Comparison of ENCODE assay signal across 8 cellular contexts in genomic region chr10:71888623-71889387, GRCh38. TPM values are rescaled to one million over a fixed set of nuclear protein-coding genes. Genes with fewer than 3 reads are reported as not detected.
DNase-seq lines count a peak whose midpoint lies in the region; ATAC-seq and TF ChIP-seq lines count a peak whose summit lies in the region.

No MANE protein-coding gene starts in this region.

- no peak overlapping the region for H3K23ac ChIP-seq in trophoblast cell (ENCODE audit: low read length)

- DNase-seq in EL, result peak; percentile 78
- DNase-seq in SK-N-DZ (ENCODE audit: low spot score), result peak; percentile 54
- peak; percentile 91 for DNase-seq in left cardiac atrium
- peak; percentile 70 to 78 for DNase-seq in trophoblast cell
- peak; percentile 91 to 93 for DNase-seq in uterus

- no peaks in the 10 kb centered on the region for H3K79me2 ChIP-seq in trophoblast cell (ENCODE audit: control insufficient read depth, insufficient read depth, low read length, poor library complexity)

- H3K4me1 ChIP-seq in HUES48 (ENCODE audit: control insufficient read depth, insufficient read depth, low read length), result no peaks in the 10 kb centered on the region
- H3K4me1 ChIP-seq in trophoblast cell (ENCODE audit: control insufficient read depth in 1 of 2, insufficient read depth in 2 of 2, low read length in 2 of 2), result peaks cover 10 to 15% of the 10 kb centered on the region in 2 experiments
- H3K4me1 ChIP-seq in uterus, result peaks cover 3 to 4% of the 10 kb centered on the region in 2 donors

- peak in 1 of 4 experiments; percentile 20 for TF ChIP-seq CTCF in uterus (IDR thresholded peaks at IDR 0.05)

- H3K18ac ChIP-seq in trophoblast cell (ENCODE audit: low read length), result no peak overlapping the region

- ATAC-seq in GM21515 (IDR thresholded peaks at IDR 0.05; ENCODE audit: unreplicated experiment) (peak; percentile 89), left cardiac atrium (peak; percentile 93 to 95)

- WGBS in adipose tissue, 3 donors, result 0 to 2% (median 2%) methylated on average over 40 to 48 of the region's 48 CpGs
- no CpG with 5 or more reads among the region's 48 CpGs for WGBS in trophoblast cell (ENCODE audit: extremely low coverage, insufficient coverage, insufficient read length)

- H3K9me3 ChIP-seq in HUES48 (ENCODE audit: control insufficient read depth, insufficient read depth, low read length) (no peaks in the 10 kb centered on the region), trophoblast cell (ENCODE audit: insufficient read depth, low read depth, low read length) (no peaks in the 10 kb centered on the region), uterus (no peaks in the 10 kb centered on the region)

- H3K4me3 ChIP-seq in HUES48 (ENCODE audit: low read depth, low read length), result peak overlapping the region; percentile 68
- peak overlapping the region; percentile 22 for H3K4me3 ChIP-seq in trophoblast cell (ENCODE audit: low read depth, low read length)
- peak overlapping the region; percentile 39 to 41 for H3K4me3 ChIP-seq in uterus

- H2AK5ac ChIP-seq in trophoblast cell (ENCODE audit: low read length), result no peak overlapping the region

- peak; percentile 52 to 72 for TF ChIP-seq POLR2A in uterus (IDR thresholded peaks at IDR 0.05)

- H4K12ac ChIP-seq in trophoblast cell (ENCODE audit: low read depth, low read length), result no peak overlapping the region

- H4K8ac ChIP-seq in trophoblast cell (ENCODE audit: low read depth, low read length), result peak overlapping the region; percentile 1

- no peaks in the 10 kb centered on the region for H3K79me1 ChIP-seq in trophoblast cell (ENCODE audit: low read length)

- no peak overlapping the region for H2BK5ac ChIP-seq in trophoblast cell (ENCODE audit: low read depth, low read length, poor library complexity)

- peaks cover 31% of the 10 kb centered on the region for H3K27me3 ChIP-seq in HUES48 (ENCODE audit: control insufficient read depth, insufficient read depth, low read length)
- H3K27me3 ChIP-seq in trophoblast cell (ENCODE audit: insufficient read depth, low read length), result peaks cover 3% of the 10 kb centered on the region
- no peaks in the 10 kb centered on the region for H3K27me3 ChIP-seq in uterus

- H3K36me3 ChIP-seq in HUES48 (ENCODE audit: control insufficient read depth, insufficient read depth, low read length) (no peaks in the 10 kb centered on the region), trophoblast cell (ENCODE audit: control insufficient read depth in 1 of 2, insufficient read depth in 2 of 2, low read length in 2 of 2) (no peaks in the 10 kb centered on the region), uterus (no peaks in the 10 kb centered on the region)

- intact Hi-C loops in left cardiac atrium (cut with DNase I), result no loop called here
- intact Hi-C loops in uterus (cut with DNase I; ENCODE audit: low total_unique reads), result no loop called here

- peak overlapping the region; percentile 4 for H2BK12ac ChIP-seq in trophoblast cell (ENCODE audit: low read length)

- peak overlapping the region; percentile 76 for H3K4me2 ChIP-seq in trophoblast cell (ENCODE audit: low read length)

- H3K14ac ChIP-seq in trophoblast cell (ENCODE audit: low read length), result no peak overlapping the region

- H3K9ac ChIP-seq in HUES48 (ENCODE audit: low read depth, low read length), result peak overlapping the region; percentile 37; the same call in 1 of the 2 replicates
- no peak overlapping the region for H3K9ac ChIP-seq in trophoblast cell (ENCODE audit: low read length)

- H3K4ac ChIP-seq in trophoblast cell (ENCODE audit: low read depth, low read length), result no peak overlapping the region

- no peak overlapping the region for H2BK120ac ChIP-seq in trophoblast cell (ENCODE audit: insufficient read depth, low read length, poor library complexity)

- no peak overlapping the region for H4K91ac ChIP-seq in trophoblast cell (ENCODE audit: low read depth, low read length)

- peak overlapping the region; percentile 66 for H2AFZ ChIP-seq in trophoblast cell (ENCODE audit: insufficient read depth, low read length, poor library complexity)

- H3K27ac ChIP-seq in HUES48 (ENCODE audit: low read depth, low read length), result no peak overlapping the region
- H3K27ac ChIP-seq in adipose tissue (ENCODE audit: low read depth, low read length), result peak overlapping the region; percentile 1
- H3K27ac ChIP-seq in trophoblast cell (ENCODE audit: low read depth, low read length), result no peak overlapping the region
- peak overlapping the region; percentile 93 to 96 for H3K27ac ChIP-seq in uterus

RNA-seq across cellular contexts. Expression of gene PSAP, which starts 37.8 kb away (rescaled TPM):
- polyA plus RNA-seq in SK-N-DZ (2014; cell fraction: cytosol; rRNA removed), result 238 and 268 TPM in 2 replicates
- polyA plus RNA-seq in SK-N-DZ (2014; cell fraction: nucleus; rRNA removed), result 192 and 197 TPM in 2 replicates
- 100 to 1,000 TPM; 323 to 822 (median 464) TPM for polyA plus RNA-seq in adipose tissue
- total RNA-seq in left cardiac atrium (1,000 to 10,000 TPM; 1,413 to 1,441 TPM), uterus (100 to 1,000 TPM; 603 to 903 (median 759) TPM)
- polyA plus RNA-seq in trophoblast cell (2013), result 532 and 555 TPM in 2 replicates

Comparison
In these comparisons a context has a peak if more than half of its experiments do, and no peak if none do; other contexts are left out.
1. H3K27ac ChIP-seq: peak in adipose tissue (single experiment) and uterus (2 of 2); none in HUES48 (single experiment) and trophoblast cell (single experiment).
2. Peak in every context shown above with its lines, with median percentiles within 50 percentile points of each other: DNase-seq and H3K4me3 ChIP-seq.